In the genomic region with DNA sequence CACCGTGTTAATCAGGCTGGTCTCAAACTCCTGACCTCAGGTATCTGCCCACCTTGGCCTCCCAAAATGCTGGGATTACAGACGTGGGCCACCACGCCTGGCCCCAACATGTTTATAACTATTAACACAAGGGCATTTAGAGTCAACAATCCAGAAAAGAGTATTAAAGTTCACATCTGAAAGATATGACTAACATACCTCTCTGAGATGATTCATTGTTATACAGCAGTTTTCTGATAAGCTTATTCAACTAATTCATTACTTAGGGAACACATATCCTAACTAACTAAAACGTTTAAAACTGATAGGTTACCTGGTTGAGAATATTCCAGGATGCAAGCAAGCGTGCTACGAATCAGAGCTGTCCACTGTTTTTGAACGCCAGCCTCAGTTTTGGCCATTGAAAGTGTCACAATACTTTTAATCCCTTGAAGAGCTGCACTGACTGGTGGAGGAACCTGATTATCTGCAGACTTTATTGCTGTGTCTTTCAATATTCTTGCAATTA, we compare ENCODE assay signal across 23 cellular contexts. TPM values are rescaled to one million over a fixed set of nuclear protein-coding genes. Genes with fewer than 3 reads are reported as not detected.
DNase-seq lines count a peak whose midpoint lies in the region; ATAC-seq, FAIRE-seq and TF ChIP-seq lines count a peak whose summit lies in the region.
"Had no signal": no experiment of that assay in that cellular context is flagged by ENCODE, and none has a peak within 500 bp of the region (broad histone marks: within the 10 kb centered on the region; RNA-seq: fewer than 3 reads in every experiment).

No MANE protein-coding gene starts in this region.

- H3K4me3 ChIP-seq in bronchial epithelial cell (ENCODE audit: low read depth, low read length) (no peak overlapping the region), hepatocyte (no peak overlapping the region), sigmoid colon (no peak overlapping the region)
- H3K4me3 ChIP-seq: breast epithelium, dorsolateral prefrontal cortex, esophagus muscularis mucosa, heart left ventricle, stomach had no signal

- H3K36me3 Mint-ChIP-seq in CD4-positive, alpha-beta T cell (ENCODE audit: low read depth): peaks cover 78% of the 10 kb centered on the region

- no peak for TF ChIP-seq EP300 in sigmoid colon (IDR thresholded peaks at IDR 0.05)

- H3K79me2 ChIP-seq in hepatocyte: no peaks in the 10 kb centered on the region

- TF ChIP-seq POLR2A in sigmoid colon (IDR thresholded peaks at IDR 0.05): no peak

- peak; percentile 45 for DNase-seq in A172 (ENCODE audit: low spot score)
- peak; percentile 42 for DNase-seq in LoVo (ENCODE audit: low spot score)
- peak; percentile 78 for DNase-seq in bronchial epithelial cell (ENCODE audit: low read depth)
- peak; percentile 3 for DNase-seq in hepatocyte (ENCODE audit: low spot score)
- DNase-seq in stimulated activated naive CD8-positive, alpha-beta T cell treated with anti-CD3 and anti-CD28 coated beads, Interleukin-15, Interleukin-2, amounts not matched to agents 100 U/mL and 50 U/mL, for 24 hours: no peak
- DNase-seq in CD4-positive, alpha-beta T cell: no peak
- no peak for DNase-seq in sigmoid colon
- DNase-seq: 8988T; activated naive CD8-positive, alpha-beta T cell treated with anti-CD3 and anti-CD28 coated beads, Interleukin-2, amount 10 ng/mL, durations not matched to agents 7 days and 5 days; dorsolateral prefrontal cortex; heart left ventricle; naive thymus-derived CD4-positive, alpha-beta T cell; NCI-H187; stimulated activated CD4-positive, alpha-beta T cell treated with anti-CD3 and anti-CD28 coated beads, Interleukin-2, amount 100 ng/mL, for 48 hours; stomach; trophoblast cell had no signal

- no peak overlapping the region for H2AFZ ChIP-seq in hepatocyte

- no peaks in the 10 kb centered on the region for H4K20me1 ChIP-seq in hepatocyte (ENCODE audit: insufficient read depth, poor library complexity, severe bottlenecking)

- H3K27ac ChIP-seq in hepatocyte (peak overlapping the region; percentile 73), sigmoid colon (no peak overlapping the region)
- H3K27ac ChIP-seq in CD4-positive, alpha-beta T cell (ENCODE audit: low read depth, low read length): no peak overlapping the region
- H3K27ac ChIP-seq: breast epithelium, dorsolateral prefrontal cortex, esophagus muscularis mucosa, heart left ventricle had no signal

- intact Hi-C loops in CD4-positive, alpha-beta T cell (cut with DNase I, micrococcal nuclease): no loop called here
- intact Hi-C loops in sigmoid colon (cut with DNase I): loop anchor here (10.0 kb wide), 1 partner anchor 216 kb away; no protein-coding TSS in a partner anchor

- no peaks in the 10 kb centered on the region for H3K9me2 ChIP-seq in hepatocyte (replicated peaks; ENCODE audit: insufficient read depth)

- CTCF ChIA-PET in CD4-positive, alpha-beta T cell (lab: Charles Lee): no interaction called here

- no peak overlapping the region for H3K27ac Mint-ChIP-seq in CD4-positive, alpha-beta T cell
- H3K27ac Mint-ChIP-seq: activated naive CD8-positive, alpha-beta T cell treated with anti-CD3 and anti-CD28 coated beads, Interleukin-2, amount 10 ng/mL, durations not matched to agents 7 days and 5 days; activated T-helper 17 cell treated with anti-CD3 and anti-CD28 coated beads, Interleukin-2, amount 50 U/mL, for 72 hours; IgD-negative memory B cell; naive thymus-derived CD4-positive, alpha-beta T cell had no signal

- no peak overlapping the region for H3K4me3 Mint-ChIP-seq in CD4-positive, alpha-beta T cell
- H3K4me3 Mint-ChIP-seq: activated naive CD8-positive, alpha-beta T cell treated with anti-CD3 and anti-CD28 coated beads, Interleukin-2, amount 10 ng/mL, durations not matched to agents 7 days and 5 days; activated T-helper 17 cell treated with anti-CD3 and anti-CD28 coated beads, Interleukin-2, amount 50 U/mL, for 72 hours; IgD-negative memory B cell; naive thymus-derived CD4-positive, alpha-beta T cell had no signal

- POLR2A ChIA-PET in CD4-positive, alpha-beta T cell (lab: Charles Lee): interaction anchor here (0.7 kb wide), 1 partner anchor 48 kb away, joined by 3 read pairs; no protein-coding TSS in a partner anchor

- H3K9me3 Mint-ChIP-seq in CD4-positive, alpha-beta T cell: no peaks in the 10 kb centered on the region
- H3K9me3 Mint-ChIP-seq: activated naive CD8-positive, alpha-beta T cell treated with anti-CD3 and anti-CD28 coated beads, Interleukin-2, amount 10 ng/mL, durations not matched to agents 7 days and 5 days; activated T-helper 17 cell treated with anti-CD3 and anti-CD28 coated beads, Interleukin-2, amount 50 U/mL, for 72 hours; IgD-negative memory B cell; naive thymus-derived CD4-positive, alpha-beta T cell had no signal

- H3K9me3 ChIP-seq in hepatocyte (ENCODE audit: low read depth): no peaks in the 10 kb centered on the region
- H3K9me3 ChIP-seq in CD4-positive, alpha-beta T cell (ENCODE audit: control insufficient read depth, low read length): no peaks in the 10 kb centered on the region
- H3K9me3 ChIP-seq in sigmoid colon: no peaks in the 10 kb centered on the region
- H3K9me3 ChIP-seq: breast epithelium, esophagus muscularis mucosa, heart left ventricle, stomach had no signal

- TF ChIP-seq CTCF in bronchial epithelial cell (IDR thresholded peaks at IDR 0.05; ENCODE audit: insufficient read depth, low read length, severe bottlenecking) (no peak), hepatocyte (IDR thresholded peaks at IDR 0.05; ENCODE audit: poor library complexity) (no peak), sigmoid colon (IDR thresholded peaks at IDR 0.05) (no peak)
- TF ChIP-seq CTCF in CD4-positive, alpha-beta T cell (IDR thresholded peaks at IDR 0.05): no peak

- H3K36me3 ChIP-seq in bronchial epithelial cell (ENCODE audit: control insufficient read depth, insufficient read depth, low read length) (peaks cover 3% of the 10 kb centered on the region), hepatocyte (replicated peaks; ENCODE audit: insufficient read depth, low read depth) (no peaks in the 10 kb centered on the region), sigmoid colon (peaks cover 0 to 86% (median 35%) of the 10 kb centered on the region in 4 donors)

- peaks cover 6% of the 10 kb centered on the region for H3K4me1 Mint-ChIP-seq in CD4-positive, alpha-beta T cell (ENCODE audit: low read depth)

- peaks cover 4% of the 10 kb centered on the region for H3K4me1 ChIP-seq in hepatocyte (ENCODE audit: insufficient read depth)
- no peaks in the 10 kb centered on the region for H3K4me1 ChIP-seq in sigmoid colon
- H3K4me1 ChIP-seq: breast epithelium, esophagus muscularis mucosa, stomach had no signal

- H3K4me2 ChIP-seq in hepatocyte: no peak overlapping the region

- H3K27me3 Mint-ChIP-seq in CD4-positive, alpha-beta T cell: no peaks in the 10 kb centered on the region
- H3K27me3 Mint-ChIP-seq: activated naive CD8-positive, alpha-beta T cell treated with anti-CD3 and anti-CD28 coated beads, Interleukin-2, amount 10 ng/mL, durations not matched to agents 7 days and 5 days; activated T-helper 17 cell treated with anti-CD3 and anti-CD28 coated beads, Interleukin-2, amount 50 U/mL, for 72 hours; IgD-negative memory B cell; naive thymus-derived CD4-positive, alpha-beta T cell had no signal

- no peaks in the 10 kb centered on the region for H3K27me3 ChIP-seq in bronchial epithelial cell (ENCODE audit: control insufficient read depth, insufficient read depth, low read length)
- H3K27me3 ChIP-seq in hepatocyte: no peaks in the 10 kb centered on the region
- no peaks in the 10 kb centered on the region for H3K27me3 ChIP-seq in CD4-positive, alpha-beta T cell (ENCODE audit: control insufficient read depth, insufficient read depth, low read length)
- H3K27me3 ChIP-seq in sigmoid colon: no peaks in the 10 kb centered on the region
- H3K27me3 ChIP-seq: breast epithelium, dorsolateral prefrontal cortex, esophagus muscularis mucosa, heart left ventricle, stomach had no signal

- no peak for ATAC-seq in stimulated activated naive CD8-positive, alpha-beta T cell treated with anti-CD3 and anti-CD28 coated beads, Interleukin-15, Interleukin-2, amounts not matched to agents 100 U/mL and 50 U/mL, for 24 hours
- ATAC-seq in HG02885 (IDR thresholded peaks at IDR 0.05; ENCODE audit: poor library complexity, unreplicated experiment): no peak
- no peak for ATAC-seq in CD4-positive, alpha-beta T cell (ENCODE audit: poor library complexity)
- ATAC-seq: activated CD4-positive, CD25-positive, alpha-beta regulatory T cell treated with anti-CD3 and anti-CD28 coated beads, Interleukin-2, amount 50 U/mL, for 24 hours; activated T-helper 17 cell treated with anti-CD3 and anti-CD28 coated beads, Interleukin-2, amount 50 U/mL, for 72 hours; heart left ventricle; naive thymus-derived CD4-positive, alpha-beta T cell had no signal

- no peak for FAIRE-seq in bronchial epithelial cell (lab: Jason Lieb, UNC)
- FAIRE-seq: H1 had no signal

- WGBS in hepatocyte (ENCODE audit: low lambda C conversion rate, missing lambda C conversion rate): 72% methylated on average over 7 of the region's 7 CpGs
- WGBS in sigmoid colon, 2 donors: 52 to 84% methylated on average over 7 of the region's 7 CpGs

RNA-seq across cellular contexts. Expression of a gene that starts 34.0 kb away (rescaled TPM):
- total RNA-seq in A172 (2014; rRNA removed; shearing (Covaris generic)): 19.4 and 26.1 TPM in 2 replicates
- total RNA-seq in bronchial epithelial cell (19.2 and 26.2 TPM in 2 replicates), hepatocyte (13.9 and 14.1 TPM in 2 replicates), sigmoid colon (10 to 100 TPM; 14.9 to 20.9 (median 19.6) TPM)
- polyA plus RNA-seq in hepatocyte (4.4 TPM in 2 replicates), sigmoid colon (1 to 10 TPM; 7.8 to 8.8 (median 8.5) TPM)
- total RNA-seq in CD4-positive, alpha-beta T cell: 10 to 100 TPM; 20.4 to 20.8 TPM

Comparison
In these comparisons a context has a peak if more than half of its experiments do, and no peak if none do; other contexts are left out.
1. DNase-seq: peak in A172 (single experiment), LoVo (single experiment), bronchial epithelial cell (single experiment) and hepatocyte (single experiment); none in stimulated activated naive CD8-positive, alpha-beta T cell treated with anti-CD3 and anti-CD28 coated beads, Interleukin-15, Interleukin-2, amounts not matched to agents 100 U/mL and 50 U/mL, for 24 hours (single experiment), CD4-positive, alpha-beta T cell (0 of 10) and sigmoid colon (single experiment).